9 cellular contexts compared by ENCODE assay signal in genomic region chr22:24426859-24427499, GRCh38. TPM values are rescaled to one million over a fixed set of nuclear protein-coding genes. Genes with fewer than 3 reads are reported as not detected.
DNase-seq lines count a peak whose midpoint lies in the region; ATAC-seq and TF ChIP-seq lines count a peak whose summit lies in the region.
"Had no signal": no experiment of that assay in that cellular context is flagged by ENCODE, and none has a peak within 500 bp of the region (broad histone marks: within the 10 kb centered on the region; RNA-seq: fewer than 3 reads in every experiment).

No MANE protein-coding gene starts in this region.

- no peak overlapping the region for H2AFZ ChIP-seq in OCI-LY1 (ENCODE audit: low read length)

- TF ChIP-seq POLR2A in transverse colon (IDR thresholded peaks at IDR 0.05) = no peak

- ATAC-seq in heart right ventricle = no peak
- no peak for ATAC-seq in effector memory CD8-positive, alpha-beta T cell (replicated peaks)

- peak in 1 of 2 donors; percentile 18 for DNase-seq in heart right ventricle
- DNase-seq in cardiac septum (ENCODE audit: low spot score) = no peak
- DNase-seq in effector memory CD8-positive, alpha-beta T cell = peak in 1 of 3 experiments; percentile 32
- DNase-seq in transverse colon = no peak
- no peak for DNase-seq in SKM-1 treated with dmso at 0.1 percent for 144 hours (lab: John Stamatoyannopoulos, UW; ENCODE audit: unreplicated experiment)
- DNase-seq in RWPE1 (ENCODE audit: low spot score) = no peak
- DNase-seq in hypothalamus (lab: John Stamatoyannopoulos, UW) = no peak
- DNase-seq: NCI-H345 had no signal

- intact Hi-C loops in heart right ventricle (cut with DNase I) = loop anchor here in 3 of 10 donors (5.0 to 10.0 kb wide), 2 partner anchors 45 to 58 kb away; no protein-coding TSS in a partner anchor
- intact Hi-C loops in cardiac septum (cut with DNase I) = no loop called here
- intact Hi-C loops in transverse colon (cut with DNase I; ENCODE audit: low total_unique reads) = loop anchor here (10.0 kb wide), 1 partner anchor 78 kb away; no protein-coding TSS in a partner anchor

- no peaks in the 10 kb centered on the region for H3K9me3 ChIP-seq in heart right ventricle
- no peaks in the 10 kb centered on the region for H3K9me3 ChIP-seq in OCI-LY1 (ENCODE audit: low read length)
- no peaks in the 10 kb centered on the region for H3K9me3 ChIP-seq in transverse colon

- 88 to 91% methylated on average over 19 of the region's 19 CpGs for WGBS in heart right ventricle, 2 donors
- 80 to 83% methylated on average over 1 to 16 of the region's 19 CpGs for WGBS in transverse colon (ENCODE audit: low coverage in 1 of 2), 2 donors

- in situ Hi-C loops in transverse colon (cut with MboI; ENCODE audit: low pct_ligation_motif_present in 1 of 4, low pct_unique_long_range_greater_than_20kb in 1 of 4, low sequenced_read_pairs in 3 of 4) = loop anchor here in 1 of 4 donors (10.0 kb wide), 1 partner anchor 98 kb away; no protein-coding TSS in a partner anchor

- H3F3A ChIP-seq in OCI-LY1 (ENCODE audit: insufficient read depth, low read length) = no peaks in the 10 kb centered on the region

- no peak for TF ChIP-seq CTCF in heart right ventricle (IDR thresholded peaks at IDR 0.05)
- no peak for TF ChIP-seq CTCF in OCI-LY1 (IDR thresholded peaks at IDR 0.05; ENCODE audit: low read length)
- TF ChIP-seq CTCF in transverse colon (IDR thresholded peaks at IDR 0.05) = no peak
- TF ChIP-seq CTCF in RWPE1 (conservative IDR thresholded peaks at IDR 0.05; ENCODE audit: low read depth) = no peak

- no peaks in the 10 kb centered on the region for H3K27me3 Mint-ChIP-seq in effector memory CD8-positive, alpha-beta T cell

- H3K9me3 Mint-ChIP-seq in effector memory CD8-positive, alpha-beta T cell = no peaks in the 10 kb centered on the region

- POLR2A ChIA-PET in RWPE1 (lab: Yijun Ruan, JAX; ENCODE audit: low non-redundant PET) = no interaction called here

- CTCF ChIA-PET in RWPE1 (lab: Yijun Ruan, JAX) = no interaction called here

- H3K4me1 ChIP-seq in heart right ventricle (peaks cover 17 to 91% (median 59%) of the 10 kb centered on the region in 9 donors), OCI-LY1 (ENCODE audit: insufficient read depth, low read length, severe bottlenecking) (peaks cover 82% of the 10 kb centered on the region), transverse colon (peaks cover 4 to 25% (median 12%) of the 10 kb centered on the region in 4 donors)

- H3K27ac Mint-ChIP-seq in effector memory CD8-positive, alpha-beta T cell = peak overlapping the region; percentile 96 to 98

- H3K27ac ChIP-seq in heart right ventricle = peak overlapping the region in 6 of 10 donors; percentile 7 to 91 (median 24)
- H3K27ac ChIP-seq in OCI-LY1 (ENCODE audit: low read depth, low read length, poor library complexity, severe bottlenecking) = peak overlapping the region; percentile 99
- H3K27ac ChIP-seq in transverse colon = peak overlapping the region; percentile 63 to 87 (median 66)
- no peak overlapping the region for H3K27ac ChIP-seq in RWPE1

- peaks cover 0 to 10% (median 0%) of the 10 kb centered on the region in 7 donors for H3K27me3 ChIP-seq in heart right ventricle
- no peaks in the 10 kb centered on the region for H3K27me3 ChIP-seq in OCI-LY1 (ENCODE audit: insufficient read depth, low read length)
- H3K27me3 ChIP-seq in transverse colon = peaks cover 25% of the 10 kb centered on the region

- peak overlapping the region; percentile 86 to 89 for H3K4me3 Mint-ChIP-seq in effector memory CD8-positive, alpha-beta T cell

- peak overlapping the region; percentile 70 for H3K4me2 ChIP-seq in OCI-LY1 (ENCODE audit: low read length)

- H3K9me2 ChIP-seq in OCI-LY1 (ENCODE audit: low read depth, low read length) = no peaks in the 10 kb centered on the region

- H3K4me3 ChIP-seq in heart right ventricle = peak overlapping the region in 2 of 10 donors; percentile 9 to 52
- H3K4me3 ChIP-seq in OCI-LY1 (ENCODE audit: low read depth, low read length, poor library complexity, severe bottlenecking) = peak overlapping the region; percentile 69
- H3K4me3 ChIP-seq in transverse colon = no peak overlapping the region

- no peaks in the 10 kb centered on the region for H4K20me1 ChIP-seq in OCI-LY1 (ENCODE audit: insufficient read depth, low read length)

- no peaks in the 10 kb centered on the region for H3K36me3 ChIP-seq in heart right ventricle
- no peaks in the 10 kb centered on the region for H3K36me3 ChIP-seq in OCI-LY1 (ENCODE audit: insufficient read depth, low read length)
- H3K36me3 ChIP-seq in transverse colon = no peaks in the 10 kb centered on the region

- H3K4me1 Mint-ChIP-seq in effector memory CD8-positive, alpha-beta T cell (ENCODE audit: low read depth in 2 of 2) = peaks cover 53 to 56% of the 10 kb centered on the region in 2 donors

- no peaks in the 10 kb centered on the region for H3K79me2 ChIP-seq in OCI-LY1 (ENCODE audit: insufficient read depth, low read length)

- peaks cover 29% of the 10 kb centered on the region for H3K36me3 Mint-ChIP-seq in effector memory CD8-positive, alpha-beta T cell (ENCODE audit: insufficient read depth)

- peak overlapping the region; percentile 68 for H3K9ac ChIP-seq in OCI-LY1 (ENCODE audit: low read length)

- no peak for TF ChIP-seq EP300 in transverse colon (IDR thresholded peaks at IDR 0.05; ENCODE audit: low read depth)

RNA-seq across cellular contexts. Expression of gene ADORA2A, which starts 0.4 kb away (rescaled TPM):
- total RNA-seq in heart right ventricle (1 to 10 TPM; 1.5 to 9.7 (median 3.8) TPM), cardiac septum (5.3 TPM), transverse colon (1 to 10 TPM in 3 of 4 donors, not detected in 1; 3.0 to 6.2 (median 3.0) TPM)
- 1 to 10 TPM; 4.9 to 6.1 TPM for polyA plus RNA-seq in heart right ventricle
